ENCODE assay signal across 8 cellular contexts in the genomic region with DNA sequence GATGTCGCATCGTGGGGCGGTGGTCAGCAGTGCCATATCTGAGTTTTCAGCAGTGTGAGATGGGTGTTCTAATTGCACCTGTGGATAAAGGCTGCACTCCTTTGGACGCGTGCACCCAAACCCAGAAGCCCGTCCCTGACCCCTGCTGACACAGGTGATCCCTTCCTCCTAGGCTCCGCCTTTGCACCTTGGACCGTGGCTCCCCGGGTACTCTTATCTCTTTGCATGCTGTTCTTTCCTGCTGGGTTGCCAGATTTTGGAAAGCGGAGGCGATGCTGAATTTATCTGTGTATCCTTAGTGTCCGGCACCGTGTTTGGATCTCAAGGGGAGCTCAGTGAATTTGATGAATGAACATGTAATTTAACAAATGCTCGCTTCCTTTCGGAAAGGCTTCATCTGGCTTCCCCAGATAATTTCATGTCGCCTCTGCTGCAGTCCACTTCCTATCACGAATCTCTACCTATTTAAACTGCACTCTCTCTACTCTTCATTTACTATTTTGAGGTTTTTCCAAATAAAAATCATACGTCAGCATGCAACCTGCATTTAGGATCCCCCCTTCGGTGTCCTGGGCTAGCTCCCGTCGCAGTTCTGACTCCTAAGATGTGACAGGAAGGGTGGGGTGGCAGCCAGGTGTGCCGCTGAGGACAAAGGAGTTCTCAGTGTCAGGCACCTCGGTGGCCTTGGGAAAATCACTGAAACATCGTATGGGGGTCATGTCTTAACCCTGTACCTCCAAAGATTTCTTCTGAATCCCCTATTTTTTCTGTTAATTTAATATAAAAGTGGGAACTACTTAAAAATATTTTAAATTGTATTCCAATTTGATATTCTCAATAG. TPM values are rescaled to one million over a fixed set of nuclear protein-coding genes. Genes with fewer than 3 reads are reported as not detected.
DNase-seq lines count a peak whose midpoint lies in the region; ATAC-seq, FAIRE-seq and TF ChIP-seq lines count a peak whose summit lies in the region.

No MANE protein-coding gene starts in this region.

- peak overlapping the region; percentile 48; the same call in 1 of the 2 replicates for H2BK15ac ChIP-seq in H1 (ENCODE audit: low read length)

- no peak overlapping the region for H3K14ac ChIP-seq in H1 (ENCODE audit: insufficient read length)

- no peak overlapping the region; the same call in 1 of the 2 replicates for H2BK12ac ChIP-seq in H1 (ENCODE audit: low read depth, low read length)

- POLR2A ChIA-PET in H1 (lab: Charles Lee; ENCODE audit: partially characterized antibody): interaction anchor here (0.6 to 0.8 kb wide), 2 partner anchors 105 to 463 kb away, joined by 3 read pairs; no protein-coding TSS in a partner anchor

- ATAC-seq in HG03025 (IDR thresholded peaks at IDR 0.05; ENCODE audit: low FRiP score, unreplicated experiment) (peak; percentile 22), aorta (ENCODE audit: low FRiP score) (peak; percentile 35)

- TF ChIP-seq EP300 in H1 (IDR thresholded peaks at IDR 0.05; ENCODE audit: borderline replicate concordance in 1 of 2, low read depth in 2 of 2, low read length in 2 of 2): no peak

- H2BK5ac ChIP-seq in H1 (ENCODE audit: low read depth, low read length): no peak overlapping the region

- H4K8ac ChIP-seq in H1 (ENCODE audit: extremely low read depth, insufficient read depth, low read length): peak overlapping the region; percentile 58; the same call in 1 of the 2 replicates

- TF ChIP-seq CTCF in GM13977 (IDR thresholded peaks at IDR 0.05; ENCODE audit: extremely low read depth, insufficient read depth, missing control alignments) (no peak), H1 (IDR thresholded peaks at IDR 0.05; ENCODE audit: control extremely low read depth in 1 of 3, insufficient read depth in 1 of 3, low read depth in 1 of 3, low read length in 3 of 3) (no peak)

- in situ Hi-C loops in GM13977 (cut with MboI; ENCODE audit: low pct_unique_long_range_greater_than_20kb, low sequenced_read_pairs, unreplicated experiment): no loop called here

- no peak for TF ChIP-seq POLR2A in H1 (IDR thresholded peaks at IDR 0.05; ENCODE audit: control extremely low read depth in 1 of 2, low read depth in 2 of 2, low read length in 2 of 2)

- H4K20me1 ChIP-seq in H1 (replicated peaks in 1 of 2; ENCODE audit: control insufficient read depth in 1 of 2, insufficient read depth in 2 of 2, low read length in 2 of 2): no peaks in the 10 kb centered on the region

- no peak overlapping the region for H2AK5ac ChIP-seq in H1 (ENCODE audit: low read depth, low read length)

- peak overlapping the region; percentile 37 for H4K91ac ChIP-seq in H1 (replicated peaks; ENCODE audit: insufficient read length, low read length)

- 5% methylated on average over 24 of the region's 24 CpGs; no CpG with 5 or more reads in 1 of the 2 experiments for WGBS in H1 (ENCODE audit: extremely low coverage in 1 of 2, insufficient coverage in 1 of 2, insufficient read length in 1 of 2, insufficient replicate concordance in 2 of 2, low coverage in 1 of 2, low lambda C conversion rate in 2 of 2, missing lambda C conversion rate in 1 of 2), 2 experiments
- WGBS in aorta, 2 donors: 2 to 3% methylated on average over 24 of the region's 24 CpGs

- H2BK120ac ChIP-seq in H1 (replicated peaks; ENCODE audit: low read depth, low read length): no peak overlapping the region

- H3K4ac ChIP-seq in H1 (replicated peaks; ENCODE audit: insufficient read length, low read depth, low read length): no peak overlapping the region

- peaks cover 0 to 24% of the 10 kb centered on the region in 2 experiments; a peak in 3 of 4 replicates for H3K79me2 ChIP-seq in H1 (ENCODE audit: control insufficient read depth in 1 of 2, insufficient read depth in 2 of 2, low read length in 2 of 2)

- peak overlapping the region; percentile 92 to 95 for H3K4me2 ChIP-seq in H1 (ENCODE audit: insufficient read depth in 1 of 2, low read depth in 2 of 2, low read length in 2 of 2)

- intact Hi-C loops in aorta (cut with DNase I): loop anchor here in 1 of 2 donors (2.0 to 5.0 kb wide), 2 partner anchors 105 to 401 kb away; no protein-coding TSS in a partner anchor

- no peak for TF ChIP-seq RAD21 in H1 (IDR thresholded peaks at IDR 0.05 in 1 of 2, conservative IDR thresholded peaks at IDR 0.05 in 1 of 2; ENCODE audit: low read depth in 2 of 2, low read length in 2 of 2)

- FAIRE-seq in H1 (lab: Jason Lieb, UNC): no peak

- peaks cover 0 to 9% (median 2%) of the 10 kb centered on the region in 4 experiments; a peak in 2 of 7 replicates for H3K27me3 ChIP-seq in H1 (replicated peaks in 1 of 4; ENCODE audit: control insufficient read depth in 3 of 4, extremely low read depth in 1 of 4, insufficient read depth in 3 of 4, low read length in 3 of 4)
- no peaks in the 10 kb centered on the region for H3K27me3 ChIP-seq in aorta (ENCODE audit: control insufficient read depth in 1 of 2, insufficient read depth in 2 of 2, low read length in 1 of 2)

- H3K36me3 ChIP-seq in H1 (ENCODE audit: control insufficient read depth in 2 of 4, insufficient read depth in 4 of 4, low read length in 3 of 4): no peaks in the 10 kb centered on the region
- H3K36me3 ChIP-seq in aorta (ENCODE audit: control insufficient read depth in 1 of 2, insufficient read depth in 2 of 2, low read length in 1 of 2): no peaks in the 10 kb centered on the region

- no peak overlapping the region for H3K27ac ChIP-seq in H1 (ENCODE audit: low read depth, low read length)
- no peak overlapping the region for H3K27ac ChIP-seq in aorta (ENCODE audit: low read depth in 1 of 2, low read length in 2 of 2)

- H2AFZ ChIP-seq in H1 (ENCODE audit: low read length): peak overlapping the region; percentile 54

- H3K23me2 ChIP-seq in H1 (ENCODE audit: low read depth, low read length): peaks cover 11% of the 10 kb centered on the region

- no peak overlapping the region for H3K18ac ChIP-seq in H1 (ENCODE audit: extremely low read depth, low read length)

- no peak overlapping the region for H3K56ac ChIP-seq in H1 (replicated peaks; ENCODE audit: insufficient read length, low read depth, low read length)

- H3K9ac ChIP-seq in H1 (replicated peaks in 1 of 4; ENCODE audit: extremely low read depth in 1 of 4, low read depth in 3 of 4, low read length in 3 of 4): peak overlapping the region in 3 of 4 experiments; percentile 5 to 73 (median 19); a peak in 4 of 7 replicates

- peak; percentile 40 for DNase-seq in GM13977 (ENCODE audit: low spot score)
- DNase-seq in SHP77 treated with DMSO at 0.1 percent for 48 hours (lab: John Stamatoyannopoulos, UW): peak; percentile 67
- no peak for DNase-seq in H1 (ENCODE audit: low read depth in 1 of 2, low spot score in 2 of 2)
- DNase-seq in mucosa of gallbladder (ENCODE audit: low spot score): peak; percentile 71
- DNase-seq in aorta: peak in 1 of 2 donors; percentile 41
- DNase-seq in NK-92 treated with Interleukin-12 subunit alpha and Interleukin-12 subunit beta, amount 100 ng/mL, for 24 hours (lab: John Stamatoyannopoulos, UW): no peak
- no peak for DNase-seq in SKM-1 (lab: John Stamatoyannopoulos, UW; ENCODE audit: unreplicated experiment)

- H3K9me3 ChIP-seq in H1 (ENCODE audit: insufficient read depth in 2 of 2, low read depth in 1 of 2, low read length in 1 of 2) (no peaks in the 10 kb centered on the region), aorta (ENCODE audit: control insufficient read depth, low read length) (no peaks in the 10 kb centered on the region)

- H3K23ac ChIP-seq in H1 (ENCODE audit: insufficient read length): no peak overlapping the region

- CTCF ChIA-PET in H1 (lab: Charles Lee; ENCODE audit: partially characterized antibody): interaction anchor here (0.6 to 3.1 kb wide), 26 partner anchors 8 to 403 kb away, joined by 3 to 101 read pairs (median 4); no protein-coding TSS in a partner anchor

- H4K5ac ChIP-seq in H1 (ENCODE audit: insufficient read length, low read depth, low read length): no peak overlapping the region

- H3K4me3 ChIP-seq in H1 (ENCODE audit: extremely low read depth in 1 of 4, insufficient read depth in 2 of 4, low read depth in 3 of 4, low read length in 4 of 4) (peak overlapping the region; percentile 73 to 86 (median 76)), aorta (ENCODE audit: low read length in 2 of 2) (peak overlapping the region; percentile 62 to 71)

- no peak overlapping the region for H2BK20ac ChIP-seq in H1 (ENCODE audit: low read length)

- peaks cover 0 to 6% (median 4%) of the 10 kb centered on the region in 4 experiments; a peak in 3 of 7 replicates for H3K4me1 ChIP-seq in H1 (replicated peaks in 1 of 4; ENCODE audit: control insufficient read depth in 3 of 4, insufficient read depth in 4 of 4, low read length in 3 of 4)
- H3K4me1 ChIP-seq in aorta (ENCODE audit: control insufficient read depth in 1 of 2, insufficient read depth in 2 of 2, low read length in 2 of 2): no peaks in the 10 kb centered on the region

- no peaks in the 10 kb centered on the region for H3K79me1 ChIP-seq in H1 (ENCODE audit: low read depth, low read length)

TF ChIP-seq in H1, 55 proteins besides CTCF, POLR2A, EP300 and RAD21 (continues in another document):
- no peak for TF ChIP-seq POU5F1 (IDR thresholded peaks at IDR 0.05; ENCODE audit: low read depth, low read length)

RNA-seq across cellular contexts. Expression of gene PERP, which starts 0.8 kb away (rescaled TPM):
- 26.7 and 26.8 TPM in 2 replicates for total RNA-seq in H1 (2021; fragmentation: NEBNext Ultra II Directional; extraction: Animal tissue kit (Norgen Biotek cat#: 25700))
- 21.0 and 21.4 TPM in 2 replicates for polyA plus RNA-seq in H1 (2011; rRNA removed)
- polyA plus RNA-seq in H1 (2011; cell fraction: cytosol; rRNA removed): 14.2 TPM
- polyA plus RNA-seq in H1 (2011; cell fraction: nucleus; rRNA removed): 12.9 TPM
- polyA plus RNA-seq in H1 (2012, experiment 1 of 2): 16.2 to 18.7 TPM (median 17.0 TPM) in 4 replicates
- polyA plus RNA-seq in H1 (2012, experiment 2 of 2): 5.6 TPM
- polyA plus RNA-seq in H1 (2013, experiment 1 of 2): 33.3 TPM
- 41.5 TPM for polyA plus RNA-seq in H1 (2013, experiment 2 of 2)
- 18.5 and 21.3 TPM in 2 replicates for polyA minus RNA-seq in H1 (2011; rRNA and poly(A)+ RNA removed)
- 9.4 TPM for polyA minus RNA-seq in H1 (2011; cell fraction: cytosol; rRNA and poly(A)+ RNA removed)
- 8.3 TPM for polyA minus RNA-seq in H1 (2011; cell fraction: nucleus; rRNA and poly(A)+ RNA removed)
- total RNA-seq in mucosa of gallbladder: 99.6 TPM
- total RNA-seq in aorta: 10 to 100 TPM; 14.8 to 16.9 TPM
- 10 to 100 TPM; 13.6 to 15.9 TPM for polyA plus RNA-seq in aorta

RNA-seq across cellular contexts. Expression of gene ARFGEF3, which starts 53.8 kb away (rescaled TPM):
- 22.9 and 23.2 TPM in 2 replicates for total RNA-seq in H1 (2021; fragmentation: NEBNext Ultra II Directional; extraction: Animal tissue kit (Norgen Biotek cat#: 25700))
- polyA plus RNA-seq in H1 (2011; rRNA removed) (5.6 and 5.8 TPM in 2 replicates), aorta (under 1 TPM; 0.10 to 0.13 TPM)
- 5.9 TPM for polyA plus RNA-seq in H1 (2011; cell fraction: cytosol; rRNA removed)
- polyA plus RNA-seq in H1 (2011; cell fraction: nucleus; rRNA removed): 9.8 TPM
- 6.6 to 9.8 TPM (median 9.1 TPM) in 4 replicates for polyA plus RNA-seq in H1 (2012, experiment 1 of 2)
- polyA plus RNA-seq in H1 (2012, experiment 2 of 2): 0.94 TPM
- polyA plus RNA-seq in H1 (2013, experiment 1 of 2): 9.1 TPM
- polyA plus RNA-seq in H1 (2013, experiment 2 of 2): 8.4 TPM
- 30.9 and 33.5 TPM in 2 replicates for polyA minus RNA-seq in H1 (2011; rRNA and poly(A)+ RNA removed)
- polyA minus RNA-seq in H1 (2011; cell fraction: cytosol; rRNA and poly(A)+ RNA removed): 17.6 TPM
- 24.6 TPM for polyA minus RNA-seq in H1 (2011; cell fraction: nucleus; rRNA and poly(A)+ RNA removed)
- total RNA-seq in mucosa of gallbladder (17.6 TPM), aorta (1 to 10 TPM; 1.6 to 2.5 TPM)

Comparison
In these comparisons a context has a peak if more than half of its experiments do, and no peak if none do; other contexts are left out.
1. DNase-seq: peak in GM13977 (single experiment), SHP77 treated with DMSO at 0.1 percent for 48 hours (single experiment) and mucosa of gallbladder (single experiment); none in H1 (0 of 2), NK-92 treated with Interleukin-12 subunit alpha and Interleukin-12 subunit beta, amount 100 ng/mL, for 24 hours (single experiment) and SKM-1 (single experiment).